ENCODE assay signal across 25 cellular contexts in the genomic region with DNA sequence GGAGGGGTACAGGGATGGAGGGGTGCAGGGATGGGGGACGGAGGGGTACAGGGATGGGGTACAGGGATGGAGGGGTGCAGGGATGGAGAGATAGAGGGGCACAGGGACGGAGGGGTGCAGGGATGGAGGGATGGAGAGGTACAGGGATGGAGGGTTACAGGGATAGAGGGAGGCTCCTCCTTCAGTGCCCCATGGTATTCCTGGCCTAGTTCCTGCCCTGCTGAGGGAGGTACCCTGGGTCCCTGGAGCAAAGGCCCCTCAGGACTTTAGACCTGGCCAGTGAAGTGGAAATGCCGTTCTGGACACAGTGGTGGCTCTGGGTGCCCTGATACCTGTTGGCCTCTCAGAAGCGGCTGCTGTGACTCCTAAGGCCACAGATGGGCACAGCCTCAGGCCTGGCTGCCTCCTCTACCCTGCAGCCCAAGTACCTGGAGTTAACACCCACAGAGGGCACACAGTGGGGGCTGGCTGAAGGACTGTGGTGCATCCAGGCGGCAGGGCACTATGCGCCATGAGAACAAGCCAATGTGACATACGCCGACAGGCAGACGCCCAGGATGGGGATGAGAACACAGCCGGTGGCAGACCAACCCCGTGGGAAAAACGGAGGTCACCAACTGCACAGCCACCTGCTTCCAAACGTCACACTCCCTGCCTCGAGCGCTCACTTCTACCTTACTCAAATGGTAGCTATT. TPM values are rescaled to one million over a fixed set of nuclear protein-coding genes. Genes with fewer than 3 reads are reported as not detected.
DNase-seq lines count a peak whose midpoint lies in the region; ATAC-seq, FAIRE-seq and TF ChIP-seq lines count a peak whose summit lies in the region.
"Had no signal": no experiment of that assay in that cellular context is flagged by ENCODE, and none has a peak within 500 bp of the region (broad histone marks: within the 10 kb centered on the region; RNA-seq: fewer than 3 reads in every experiment).

No MANE protein-coding gene starts in this region.

- no peak overlapping the region for H2AFZ ChIP-seq in HCT116 (ENCODE audit: low read depth, low read length, poor library complexity, severe bottlenecking)
- H2AFZ ChIP-seq in K562 (ENCODE audit: low read depth, low read length), result no peak overlapping the region
- no peak overlapping the region for H2AFZ ChIP-seq in osteoblast (ENCODE audit: low read length)
- no peak overlapping the region for H2AFZ ChIP-seq in GM23338

- peaks cover 10% of the 10 kb centered on the region for H3K4me1 Mint-ChIP-seq in GM23338

- H3K9ac ChIP-seq in BLaER1 treated with 17β-estradiol and CSF1 and Interleukin-3, amounts not matched to agents 10 nM and 100 nM, result peak overlapping the region in 4 of 11 experiments; percentile 2 to 50 (median 14); a peak in 3 of 22 replicates
- H3K9ac ChIP-seq in HCT116 (ENCODE audit: low read length) (no peak overlapping the region), K562 (ENCODE audit: insufficient read depth in 1 of 2, low read depth in 2 of 2, low read length in 2 of 2) (peak overlapping the region in 1 of 2 experiments; percentile 46; a peak in 1 of 4 replicates)

- no peak for TF ChIP-seq EP300 in K562 (IDR thresholded peaks at IDR 0.05; ENCODE audit: low read length)

- H3K9me2 ChIP-seq in HCT116 (ENCODE audit: insufficient read depth) (no peaks in the 10 kb centered on the region), GM23338 (ENCODE audit: insufficient read depth) (no peaks in the 10 kb centered on the region)

- no peaks in the 10 kb centered on the region for H3K9me3 Mint-ChIP-seq in GM23338
- H3K9me3 Mint-ChIP-seq: activated T-helper 17 cell treated with anti-CD3 and anti-CD28 coated beads, Interleukin-2, amount 50 U/mL, for 72 hours; immature natural killer cell had no signal

- no peaks in the 10 kb centered on the region for H3K9me1 ChIP-seq in K562 (ENCODE audit: control insufficient read depth, insufficient read depth, low read length)

- TF ChIP-seq POLR2A in HCT116 (IDR thresholded peaks at IDR 0.05; ENCODE audit: borderline replicate concordance, extremely low read depth, insufficient read depth, insufficient read length), result no peak
- TF ChIP-seq POLR2A in K562 (conservative IDR thresholded peaks at IDR 0.05), result peak; percentile 15; the same call in 1 of the 2 replicates

- CTCF ChIA-PET in HCT116 (lab: Charles Lee) (no interaction called here), K562 (lab: Yijun Ruan, JAX; ENCODE audit: low intra/inter-chr PET ratio) (interaction anchor here (0.6 to 3.3 kb wide), 3 partner anchors 176 to 291 kb away, joined by 3 to 57 read pairs (median 4); no protein-coding TSS in a partner anchor)

- H3K79me2 ChIP-seq in HCT116 (ENCODE audit: insufficient read depth, low read length) (peaks cover 5% of the 10 kb centered on the region; the same call in 1 of the 2 replicates), K562 (ENCODE audit: control insufficient read depth, insufficient read depth, low read length) (no peaks in the 10 kb centered on the region; the same call in 2 of the 3 replicates), osteoblast (ENCODE audit: insufficient read depth, low read length) (no peaks in the 10 kb centered on the region), GM23338 (replicated peaks; ENCODE audit: insufficient read depth) (no peaks in the 10 kb centered on the region)

- WGBS in K562 (ENCODE audit: insufficient coverage, low coverage, missing lambda C conversion rate), result 77% methylated on average over 15 of the region's 15 CpGs

- DNase-seq in HCT116 (ENCODE audit: low read depth, low spot score), result no peak
- DNase-seq in K562 (ENCODE audit: extremely low read depth in 1 of 4, low spot score in 3 of 4), result no peak
- peak; percentile 65 for DNase-seq in osteoblast (ENCODE audit: insufficient read length, low spot score, missing footprints)
- no peak for DNase-seq in GM23338 (ENCODE audit: low spot score)
- DNase-seq: AML-193; Calu3; caudate nucleus; GOT3; immature natural killer cell; mesendoderm; NCI-H1105 treated with DMSO at 0.1 percent for 48 hours; NK-92 treated with Interleukin-12 subunit alpha and Interleukin-12 subunit beta, amount 100 ng/mL, for 24 hours; SHP77; stimulated activated CD4-positive, alpha-beta T cell treated with anti-CD3 and anti-CD28 coated beads, Interleukin-4, amount 100 ng/mL, for 24 hours; stimulated activated CD8-positive, alpha-beta memory T cell treated with anti-CD3 and anti-CD28 coated beads, Interleukin-4, amount 100 ng/mL, for 48 hours had no signal

- peaks cover 33% of the 10 kb centered on the region for H3K36me3 Mint-ChIP-seq in GM23338 (ENCODE audit: low read depth)

- BruUV-seq in HCT116 (replicated peaks; lab: Mats Ljungman, UMichigan) (no TSS peak), K562 (replicated peaks; lab: Mats Ljungman, UMichigan) (no TSS peak)

- no peaks in the 10 kb centered on the region for H3K27me3 ChIP-seq in BLaER1 treated with 17β-estradiol and CSF1 and Interleukin-3, amounts not matched to agents 10 nM and 100 nM
- H3K27me3 ChIP-seq in HCT116 (ENCODE audit: insufficient read depth, low read length), result no peaks in the 10 kb centered on the region
- no peaks in the 10 kb centered on the region for H3K27me3 ChIP-seq in K562 (ENCODE audit: control insufficient read depth in 2 of 2, insufficient read depth in 2 of 2, low read length in 2 of 2)
- no peaks in the 10 kb centered on the region for H3K27me3 ChIP-seq in osteoblast (ENCODE audit: insufficient read depth, low read length)
- no peaks in the 10 kb centered on the region for H3K27me3 ChIP-seq in GM23338 (ENCODE audit: insufficient read depth)

- no peaks in the 10 kb centered on the region for H3K9me3 ChIP-seq in BLaER1 treated with 17β-estradiol and CSF1 and Interleukin-3, amounts not matched to agents 10 nM and 100 nM (replicated peaks in 1 of 11)
- H3K9me3 ChIP-seq in HCT116 (ENCODE audit: control insufficient read depth in 1 of 2, insufficient read depth in 1 of 2, low read depth in 1 of 2, low read length in 2 of 2) (no peaks in the 10 kb centered on the region), K562 (replicated peaks; ENCODE audit: control insufficient read depth, insufficient read depth, low read depth, low read length) (no peaks in the 10 kb centered on the region; the same call in 1 of the 2 replicates), osteoblast (ENCODE audit: low read depth, low read length) (no peaks in the 10 kb centered on the region)

- peaks cover 36 to 64% (median 49%) of the 10 kb centered on the region in 10 experiments for H3K4me1 ChIP-seq in BLaER1 treated with 17β-estradiol and CSF1 and Interleukin-3, amounts not matched to agents 10 nM and 100 nM
- H3K4me1 ChIP-seq in HCT116 (ENCODE audit: control insufficient read depth in 1 of 2, insufficient read depth in 2 of 2, low read length in 2 of 2) (peaks cover 3 to 4% of the 10 kb centered on the region in 2 experiments; a peak in 3 of 4 replicates), K562 (replicated peaks in 1 of 2; ENCODE audit: control insufficient read depth in 2 of 2, insufficient read depth in 2 of 2, low read length in 2 of 2) (peaks cover 24 to 68% of the 10 kb centered on the region in 2 experiments; a peak in 4 of 5 replicates), osteoblast (ENCODE audit: insufficient read depth, low read length) (no peaks in the 10 kb centered on the region), GM23338 (ENCODE audit: insufficient read depth) (peaks cover 6% of the 10 kb centered on the region; the same call in 1 of the 2 replicates)

- no peak for ATAC-seq in HCT116
- ATAC-seq in K562, result no peak
- ATAC-seq in GM19395 (IDR thresholded peaks at IDR 0.05; ENCODE audit: unreplicated experiment), result no peak
- no peak for ATAC-seq in GM18519 (IDR thresholded peaks at IDR 0.05; ENCODE audit: low FRiP score, unreplicated experiment)
- no peak for ATAC-seq in GM19351 (IDR thresholded peaks at IDR 0.05; ENCODE audit: unreplicated experiment)
- no peak for ATAC-seq in GM23338
- ATAC-seq: activated T-helper 17 cell treated with anti-CD3 and anti-CD28 coated beads, Interleukin-2, amount 50 U/mL, for 72 hours had no signal

- peaks cover 42 to 66% (median 55%) of the 10 kb centered on the region in 11 experiments for H3K36me3 ChIP-seq in BLaER1 treated with 17β-estradiol and CSF1 and Interleukin-3, amounts not matched to agents 10 nM and 100 nM
- H3K36me3 ChIP-seq in HCT116 (ENCODE audit: control insufficient read depth in 1 of 2, insufficient read depth in 2 of 2, low read length in 2 of 2) (peaks cover 6 to 21% of the 10 kb centered on the region in 2 experiments; a peak in 3 of 4 replicates), K562 (ENCODE audit: control insufficient read depth, insufficient read depth, low read length) (peaks cover 56% of the 10 kb centered on the region; the same call in 2 of the 3 replicates), osteoblast (ENCODE audit: insufficient read depth, low read length) (peaks cover 5% of the 10 kb centered on the region), GM23338 (ENCODE audit: insufficient read depth) (0 out of 2 replicates have a peak, but pooled peaks cover 4% of the 10 kb centered on the region)

- TF ChIP-seq RAD21 in HCT116 (IDR thresholded peaks at IDR 0.05; ENCODE audit: low read depth), result no peak
- TF ChIP-seq RAD21 in K562 (CRISPR knock-in tag; conservative IDR thresholded peaks at IDR 0.05 in 1 of 2, IDR thresholded peaks at IDR 0.05 in 1 of 2), result no peak

- TF ChIP-seq CTCF in HCT116 (IDR thresholded peaks at IDR 0.05 in 2 of 3, conservative IDR thresholded peaks at IDR 0.05 in 1 of 3; ENCODE audit: borderline replicate concordance in 1 of 3, insufficient read depth in 1 of 3, low read depth in 2 of 3, low read length in 2 of 3), result no peak
- no peak for TF ChIP-seq CTCF in K562 (IDR thresholded peaks at IDR 0.05 in 2 of 3, conservative IDR thresholded peaks at IDR 0.05 in 1 of 3; ENCODE audit: insufficient read depth in 2 of 3, low read depth in 1 of 3, low read length in 3 of 3)
- TF ChIP-seq CTCF in osteoblast (IDR thresholded peaks at IDR 0.05; ENCODE audit: extremely low read depth, low read depth, low read length), result no peak
- no peak for TF ChIP-seq CTCF in GM23338 (conservative IDR thresholded peaks at IDR 0.05; ENCODE audit: low read depth in 2 of 2)

- no peak overlapping the region for H3K4me3 Mint-ChIP-seq in GM23338
- H3K4me3 Mint-ChIP-seq: activated T-helper 17 cell treated with anti-CD3 and anti-CD28 coated beads, Interleukin-2, amount 50 U/mL, for 72 hours; immature natural killer cell had no signal

- peaks cover 4 to 80% (median 45%) of the 10 kb centered on the region in 11 experiments; a peak in 20 of 22 replicates for H4K20me1 ChIP-seq in BLaER1 treated with 17β-estradiol and CSF1 and Interleukin-3, amounts not matched to agents 10 nM and 100 nM
- no peaks in the 10 kb centered on the region for H4K20me1 ChIP-seq in HCT116 (ENCODE audit: insufficient read depth)
- no peaks in the 10 kb centered on the region for H4K20me1 ChIP-seq in K562 (replicated peaks; ENCODE audit: control insufficient read depth, insufficient read depth, low read length)
- H4K20me1 ChIP-seq in osteoblast (ENCODE audit: insufficient read depth, low read length), result no peaks in the 10 kb centered on the region
- H4K20me1 ChIP-seq in GM23338 (replicated peaks; ENCODE audit: insufficient read depth), result peaks cover 5% of the 10 kb centered on the region; the same call in 1 of the 2 replicates

- no peak for FAIRE-seq in K562 (lab: Jason Lieb, UNC)

- RAD21 ChIA-PET in HCT116 (lab: Charles Lee; ENCODE audit: low non-redundant PET in 1 of 2, low total read pairs in 2 of 2, uncharacterized antibody in 2 of 2, unreplicated experiment in 2 of 2), result no interaction called here

- no peak overlapping the region for H3K27ac ChIP-seq in BLaER1 treated with 17β-estradiol and CSF1 and Interleukin-3, amounts not matched to agents 10 nM and 100 nM
- H3K27ac ChIP-seq in HCT116 (ENCODE audit: low read depth, low read length) (no peak overlapping the region), K562 (ENCODE audit: extremely low read depth, low read depth, low read length) (no peak overlapping the region), osteoblast (ENCODE audit: low read depth, low read length) (no peak overlapping the region), GM23338 (ENCODE audit: low read depth) (no peak overlapping the region)

- peaks cover 7% of the 10 kb centered on the region; the same call in 1 of the 2 replicates for H3F3A ChIP-seq in GM23338 (replicated peaks; ENCODE audit: low read depth)

- peaks cover 19% of the 10 kb centered on the region for H3K27me3 Mint-ChIP-seq in GM23338 (ENCODE audit: insufficient read depth, low read depth, poor library complexity)
- H3K27me3 Mint-ChIP-seq: activated T-helper 17 cell treated with anti-CD3 and anti-CD28 coated beads, Interleukin-2, amount 50 U/mL, for 72 hours had no signal

- POLR2A ChIA-PET in HCT116 (lab: Charles Lee) (no interaction called here), K562 (lab: Yijun Ruan, JAX) (no interaction called here)

- H3K4me2 ChIP-seq in BLaER1 treated with 17β-estradiol and CSF1 and Interleukin-3, amounts not matched to agents 10 nM and 100 nM, result peak overlapping the region in 7 of 11 experiments; percentile 1 to 74 (median 53); a peak in 10 of 22 replicates
- H3K4me2 ChIP-seq in HCT116 (ENCODE audit: low read length), result no peak overlapping the region
- no peak overlapping the region for H3K4me2 ChIP-seq in K562 (ENCODE audit: insufficient read depth, low read length)
- H3K4me2 ChIP-seq in osteoblast (ENCODE audit: insufficient read depth, low read length), result no peak overlapping the region
- no peak overlapping the region for H3K4me2 ChIP-seq in GM23338

- in situ Hi-C loops in K562 (cut with MboI), result loop anchor here (5.0 kb wide), 1 partner anchor 182 kb away; a partner anchor contains a TSS

- intact Hi-C loops in HCT116 (cut with micrococcal nuclease) (no loop called here), K562 (cut with micrococcal nuclease) (loop anchor here (5.0 kb wide), 3 partner anchors 37 to 82 kb away; a partner anchor contains a TSS)

- H3K4me3 ChIP-seq in BLaER1 treated with 17β-estradiol and CSF1 and Interleukin-3, amounts not matched to agents 10 nM and 100 nM, result no peak overlapping the region
- no peak overlapping the region for H3K4me3 ChIP-seq in HCT116 (replicated peaks in 1 of 2; ENCODE audit: low read depth in 1 of 2, low read length in 2 of 2)
- no peak overlapping the region for H3K4me3 ChIP-seq in K562
- no peak overlapping the region for H3K4me3 ChIP-seq in osteoblast (ENCODE audit: insufficient read depth, low read length)
- no peak overlapping the region for H3K4me3 ChIP-seq in GM23338

- H3K27ac Mint-ChIP-seq in GM23338, result no peak overlapping the region
- H3K27ac Mint-ChIP-seq: activated T-helper 17 cell treated with anti-CD3 and anti-CD28 coated beads, Interleukin-2, amount 50 U/mL, for 72 hours; immature natural killer cell had no signal

RNA-seq across cellular contexts. Expression of a gene that starts 8.4 kb away (rescaled TPM):
- 148 TPM for total RNA-seq in HCT116 (2021; ENCODE audit: unreplicated experiment)
- 154 and 164 TPM in 2 replicates for polyA plus RNA-seq in HCT116 (2012)
- total RNA-seq in K562 (2011; cell fraction: chromatin; rRNA removed; ENCODE audit: low replicate concordance), result 91.2 and 285 TPM in 2 replicates
- 223 and 287 TPM in 2 replicates for total RNA-seq in K562 (2011; cell fraction: nucleolus; rRNA removed)
- total RNA-seq in K562 (2011; cell fraction: nucleoplasm; rRNA removed), result 132 and 134 TPM in 2 replicates
- 196 and 257 TPM in 2 replicates for total RNA-seq in K562 (2014; rRNA removed)
- total RNA-seq in K562 (2014; rRNA removed; fragmentation: Illumina TruSeq; extraction: Trizol), result 34.3 and 50.3 TPM in 2 replicates
- total RNA-seq in K562 (2015; rRNA removed; fragmentation: Illumina TruSeq; extraction: Trizol), result 98.9 and 102 TPM in 2 replicates
- 135 and 137 TPM in 2 replicates for total RNA-seq in K562 (2021)
- polyA plus RNA-seq in K562 (2011; rRNA removed), result 90.1 and 106 TPM in 2 replicates
- 92.2 and 177 TPM in 2 replicates for polyA plus RNA-seq in K562 (2011; cell fraction: cytosol; rRNA removed)
- 244 and 370 TPM in 2 replicates for polyA plus RNA-seq in K562 (2011; cell fraction: nucleus; rRNA removed)
- 94.0 and 96.2 TPM in 2 replicates for polyA plus RNA-seq in K562 (2012)
- 89.2 and 128 TPM in 2 replicates for polyA plus RNA-seq in K562 (2014; fragmentation: Illumina TruSeq; extraction: Trizol)
- polyA plus RNA-seq in K562 (2014; fragmentation: Nextera tagmentation; extraction: Ambion mirVana), result 1 to 10 TPM; 2.4 to 6.2 TPM
- 128 and 149 TPM in 2 replicates for polyA plus RNA-seq in K562 (2014; rRNA removed)
- polyA minus RNA-seq in K562 (2011; rRNA and poly(A)+ RNA removed), result 49.5 and 74.8 TPM in 2 replicates
- polyA minus RNA-seq in K562 (2011; cell fraction: cytosol; rRNA and poly(A)+ RNA removed), result 57.2 and 75.5 TPM in 2 replicates
- 73.1 and 77.3 TPM in 2 replicates for polyA minus RNA-seq in K562 (2011; cell fraction: nucleus; rRNA and poly(A)+ RNA removed)
- total RNA-seq in osteoblast, result 42.7 and 50.3 TPM in 2 replicates
- total RNA-seq in GM23338 (2014; rRNA removed; shearing (Covaris generic)), result 108 and 124 TPM in 2 replicates
- polyA plus RNA-seq in GM23338 (2016; fragmentation: Nextera tagmentation; extraction: Ambion mirVana), result 56.3 and 59.7 TPM in 2 replicates

RNA-seq across cellular contexts. Expression of a gene that starts 30.1 kb away (rescaled TPM):
- 9.2 TPM for total RNA-seq in HCT116 (2021; ENCODE audit: unreplicated experiment)
- 99.1 and 318 TPM in 2 replicates for polyA plus RNA-seq in HCT116 (2012)
- total RNA-seq in K562 (2011; cell fraction: chromatin; rRNA removed; ENCODE audit: low replicate concordance), result 0.58 and 2.0 TPM in 2 replicates
- total RNA-seq in K562 (2011; cell fraction: nucleolus; rRNA removed), result 1.1 and 1.3 TPM in 2 replicates
- 1.7 TPM in 1 of 2 replicates, not detected in the other for total RNA-seq in K562 (2011; cell fraction: nucleoplasm; rRNA removed)
- total RNA-seq in K562 (2014; rRNA removed), result 0.20 and 0.54 TPM in 2 replicates
- total RNA-seq in K562 (2014; rRNA removed; fragmentation: Illumina TruSeq; extraction: Trizol), result 0.47 TPM in 1 of 2 replicates, not detected in the other
- total RNA-seq in K562 (2015; rRNA removed; fragmentation: Illumina TruSeq; extraction: Trizol), result not detected in 2 replicates
- 0.40 and 0.72 TPM in 2 replicates for total RNA-seq in K562 (2021)
- polyA plus RNA-seq in K562 (2011; rRNA removed), result 0.60 and 1.2 TPM in 2 replicates
- polyA plus RNA-seq in K562 (2011; cell fraction: cytosol; rRNA removed), result 0.40 and 0.69 TPM in 2 replicates
- polyA plus RNA-seq in K562 (2011; cell fraction: nucleus; rRNA removed), result 3.3 and 4.8 TPM in 2 replicates
- polyA plus RNA-seq in K562 (2012), result 0.16 and 0.37 TPM in 2 replicates
- polyA plus RNA-seq in K562 (2014; fragmentation: Illumina TruSeq; extraction: Trizol), result 0.22 and 1.0 TPM in 2 replicates
- polyA plus RNA-seq in K562 (2014; fragmentation: Nextera tagmentation; extraction: Ambion mirVana), result under 1 TPM; 0.10 to 0.11 TPM
- polyA plus RNA-seq in K562 (2014; rRNA removed), result 0.21 and 0.65 TPM in 2 replicates
- polyA minus RNA-seq in K562 (2011; rRNA and poly(A)+ RNA removed), result 1.2 and 1.4 TPM in 2 replicates
- not detected in 2 replicates for polyA minus RNA-seq in K562 (2011; cell fraction: cytosol; rRNA and poly(A)+ RNA removed)
- not detected in 2 replicates for polyA minus RNA-seq in K562 (2011; cell fraction: nucleus; rRNA and poly(A)+ RNA removed)
- not detected in 2 replicates for total RNA-seq in osteoblast
- total RNA-seq in GM23338 (2014; rRNA removed; shearing (Covaris generic)), result 0.27 TPM in 1 of 2 replicates, not detected in the other
- 2.0 and 2.7 TPM in 2 replicates for polyA plus RNA-seq in GM23338 (2016; fragmentation: Nextera tagmentation; extraction: Ambion mirVana)
- total RNA-seq: activated CD8-positive, alpha-beta memory T cell treated with anti-CD3 and anti-CD28 coated beads for 36 hours; activated T-helper 17 cell treated with anti-CD3 and anti-CD28 coated beads, Interleukin-2, amount 50 U/mL, for 72 hours; glomerular endothelial cell; LHCN-M2; T-helper 2 cell treated with Interferon-gamma antibody and Interleukin-4, amounts not matched to agents 100 ng/mL and 5 ng/mL, for 36 hours had no signal
- polyA plus RNA-seq: neural cell had no signal

RNA-seq across cellular contexts. Expression of a gene that starts 40.9 kb away (rescaled TPM):
- total RNA-seq in HCT116 (2021; ENCODE audit: unreplicated experiment), result 119 TPM
- 113 and 131 TPM in 2 replicates for polyA plus RNA-seq in HCT116 (2012)
- 24.5 and 53.9 TPM in 2 replicates for total RNA-seq in K562 (2011; cell fraction: chromatin; rRNA removed; ENCODE audit: low replicate concordance)
- 72.0 and 78.0 TPM in 2 replicates for total RNA-seq in K562 (2011; cell fraction: nucleolus; rRNA removed)
- 65.8 and 106 TPM in 2 replicates for total RNA-seq in K562 (2011; cell fraction: nucleoplasm; rRNA removed)
- 331 and 433 TPM in 2 replicates for total RNA-seq in K562 (2014; rRNA removed)
- total RNA-seq in K562 (2014; rRNA removed; fragmentation: Illumina TruSeq; extraction: Trizol), result 11.5 and 11.9 TPM in 2 replicates
- total RNA-seq in K562 (2015; rRNA removed; fragmentation: Illumina TruSeq; extraction: Trizol), result 109 and 123 TPM in 2 replicates
- 172 and 177 TPM in 2 replicates for total RNA-seq in K562 (2021)
- 87.1 and 125 TPM in 2 replicates for polyA plus RNA-seq in K562 (2011; rRNA removed)
- 256 and 738 TPM in 2 replicates for polyA plus RNA-seq in K562 (2011; cell fraction: cytosol; rRNA removed)
- polyA plus RNA-seq in K562 (2011; cell fraction: nucleus; rRNA removed), result 139 and 249 TPM in 2 replicates
- polyA plus RNA-seq in K562 (2012), result 180 and 393 TPM in 2 replicates
- 30.1 and 181 TPM in 2 replicates for polyA plus RNA-seq in K562 (2014; fragmentation: Illumina TruSeq; extraction: Trizol)
- 10 to 100 TPM in 1 of 2 experiments, 1 to 10 TPM in 1; 4.2 to 13.7 TPM for polyA plus RNA-seq in K562 (2014; fragmentation: Nextera tagmentation; extraction: Ambion mirVana)
- 191 and 213 TPM in 2 replicates for polyA plus RNA-seq in K562 (2014; rRNA removed)
- polyA minus RNA-seq in K562 (2011; rRNA and poly(A)+ RNA removed), result 19.8 and 21.1 TPM in 2 replicates
- 74.5 and 112 TPM in 2 replicates for polyA minus RNA-seq in K562 (2011; cell fraction: cytosol; rRNA and poly(A)+ RNA removed)
- 29.6 and 47.0 TPM in 2 replicates for polyA minus RNA-seq in K562 (2011; cell fraction: nucleus; rRNA and poly(A)+ RNA removed)
- total RNA-seq in osteoblast, result 24.5 and 33.3 TPM in 2 replicates
- total RNA-seq in GM23338 (2014; rRNA removed; shearing (Covaris generic)), result 246 and 276 TPM in 2 replicates
- 171 and 177 TPM in 2 replicates for polyA plus RNA-seq in GM23338 (2016; fragmentation: Nextera tagmentation; extraction: Ambion mirVana)

RNA-seq across cellular contexts. Expression of a gene that starts 51.1 kb away (rescaled TPM):
- total RNA-seq in HCT116 (2021; ENCODE audit: unreplicated experiment) (15.3 TPM), K562 (2014; rRNA removed) (35.9 and 39.5 TPM in 2 replicates), K562 (2014; rRNA removed; fragmentation: Illumina TruSeq; extraction: Trizol) (19.0 and 19.3 TPM in 2 replicates), K562 (2015; rRNA removed; fragmentation: Illumina TruSeq; extraction: Trizol) (23.2 and 25.1 TPM in 2 replicates), K562 (2021) (30.1 and 30.7 TPM in 2 replicates), osteoblast (9.7 and 13.4 TPM in 2 replicates)
- polyA plus RNA-seq in HCT116 (2012), result 18.8 and 20.5 TPM in 2 replicates
- total RNA-seq in K562 (2011; cell fraction: chromatin; rRNA removed; ENCODE audit: low replicate concordance), result 56.5 and 74.4 TPM in 2 replicates
- 41.5 and 42.5 TPM in 2 replicates for total RNA-seq in K562 (2011; cell fraction: nucleolus; rRNA removed)
- 26.8 and 33.4 TPM in 2 replicates for total RNA-seq in K562 (2011; cell fraction: nucleoplasm; rRNA removed)
- polyA plus RNA-seq in K562 (2011; rRNA removed) (21.7 and 26.7 TPM in 2 replicates), K562 (2014; fragmentation: Illumina TruSeq; extraction: Trizol) (18.7 and 25.2 TPM in 2 replicates), K562 (2014; fragmentation: Nextera tagmentation; extraction: Ambion mirVana) (under 1 TPM; 0.07 to 0.10 TPM), K562 (2014; rRNA removed) (27.2 and 31.0 TPM in 2 replicates), GM23338 (2016; fragmentation: Nextera tagmentation; extraction: Ambion mirVana) (6.1 and 7.1 TPM in 2 replicates)
- polyA plus RNA-seq in K562 (2011; cell fraction: cytosol; rRNA removed), result 20.4 and 25.8 TPM in 2 replicates
- polyA plus RNA-seq in K562 (2011; cell fraction: nucleus; rRNA removed), result 29.9 and 44.4 TPM in 2 replicates
- polyA plus RNA-seq in K562 (2012), result 20.5 and 23.5 TPM in 2 replicates
- 21.0 and 28.2 TPM in 2 replicates for polyA minus RNA-seq in K562 (2011; rRNA and poly(A)+ RNA removed)
- polyA minus RNA-seq in K562 (2011; cell fraction: cytosol; rRNA and poly(A)+ RNA removed), result 14.7 and 16.8 TPM in 2 replicates
- 14.8 and 20.9 TPM in 2 replicates for polyA minus RNA-seq in K562 (2011; cell fraction: nucleus; rRNA and poly(A)+ RNA removed)
- 21.2 and 27.0 TPM in 2 replicates for total RNA-seq in GM23338 (2014; rRNA removed; shearing (Covaris generic))

RNA-seq across cellular contexts. Expression of a gene that starts 52.0 kb away (rescaled TPM):
- total RNA-seq in HCT116 (2021; ENCODE audit: unreplicated experiment), result 11.0 TPM
- polyA plus RNA-seq in HCT116 (2012), result 13.3 and 16.7 TPM in 2 replicates
- 14.2 and 31.0 TPM in 2 replicates for total RNA-seq in K562 (2011; cell fraction: chromatin; rRNA removed; ENCODE audit: low replicate concordance)
- 27.1 and 29.7 TPM in 2 replicates for total RNA-seq in K562 (2011; cell fraction: nucleolus; rRNA removed)
- total RNA-seq in K562 (2011; cell fraction: nucleoplasm; rRNA removed), result 19.1 and 19.8 TPM in 2 replicates
- 21.3 and 27.6 TPM in 2 replicates for total RNA-seq in K562 (2014; rRNA removed)
- total RNA-seq in K562 (2014; rRNA removed; fragmentation: Illumina TruSeq; extraction: Trizol), result 15.8 and 16.2 TPM in 2 replicates
- 15.9 and 17.4 TPM in 2 replicates for total RNA-seq in K562 (2015; rRNA removed; fragmentation: Illumina TruSeq; extraction: Trizol)
- 23.1 and 26.6 TPM in 2 replicates for total RNA-seq in K562 (2021)
- polyA plus RNA-seq in K562 (2011; rRNA removed), result 17.2 and 21.5 TPM in 2 replicates
- 24.4 and 26.5 TPM in 2 replicates for polyA plus RNA-seq in K562 (2011; cell fraction: cytosol; rRNA removed)
- 17.1 and 20.0 TPM in 2 replicates for polyA plus RNA-seq in K562 (2011; cell fraction: nucleus; rRNA removed)
- 16.5 and 19.9 TPM in 2 replicates for polyA plus RNA-seq in K562 (2012)
- 16.3 and 16.9 TPM in 2 replicates for polyA plus RNA-seq in K562 (2014; fragmentation: Illumina TruSeq; extraction: Trizol)
- polyA plus RNA-seq in K562 (2014; fragmentation: Nextera tagmentation; extraction: Ambion mirVana), result 1 to 10 TPM; 4.8 to 5.3 TPM
- polyA plus RNA-seq in K562 (2014; rRNA removed), result 17.7 and 17.8 TPM in 2 replicates
- polyA minus RNA-seq in K562 (2011; rRNA and poly(A)+ RNA removed), result 14.9 and 19.6 TPM in 2 replicates
- 14.2 and 26.5 TPM in 2 replicates for polyA minus RNA-seq in K562 (2011; cell fraction: cytosol; rRNA and poly(A)+ RNA removed)
- 6.3 and 7.7 TPM in 2 replicates for polyA minus RNA-seq in K562 (2011; cell fraction: nucleus; rRNA and poly(A)+ RNA removed)
- 10.1 and 10.6 TPM in 2 replicates for total RNA-seq in osteoblast
- total RNA-seq in GM23338 (2014; rRNA removed; shearing (Covaris generic)), result 5.5 and 6.7 TPM in 2 replicates
- polyA plus RNA-seq in GM23338 (2016; fragmentation: Nextera tagmentation; extraction: Ambion mirVana), result 4.0 and 4.9 TPM in 2 replicates

Comparison
In these comparisons a context has a peak if more than half of its experiments do, and no peak if none do; other contexts are left out.
1. H3K4me2 ChIP-seq: peak in BLaER1 treated with 17β-estradiol and CSF1 and Interleukin-3, amounts not matched to agents 10 nM and 100 nM (7 of 11); none in HCT116 (single experiment), K562 (single experiment), osteoblast (single experiment) and GM23338 (single experiment).